In the genomic region with DNA sequence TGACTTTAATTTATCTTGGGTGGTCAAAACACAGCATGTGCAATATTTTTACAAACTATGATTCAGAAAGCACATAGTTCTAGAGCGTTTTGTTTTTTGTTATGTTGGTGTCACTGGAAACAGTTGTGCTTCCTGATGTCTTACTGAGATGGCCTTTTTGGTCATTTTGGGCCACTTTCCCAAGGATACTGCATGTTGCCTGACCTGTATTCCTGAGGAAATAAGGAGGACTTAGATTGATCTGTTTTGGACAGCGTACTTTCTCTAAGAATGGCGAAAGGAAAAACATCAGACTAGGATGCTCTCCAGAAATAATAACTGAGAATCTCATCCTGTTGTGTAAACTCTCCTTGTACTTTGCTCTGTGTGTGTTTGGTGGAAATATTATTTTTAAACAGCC, we compare ENCODE assay signal across 20 cellular contexts.
DNase-seq lines count a peak whose midpoint lies in the region; ATAC-seq, FAIRE-seq and TF ChIP-seq lines count a peak whose summit lies in the region.
"Had no signal": no experiment of that assay in that cellular context is flagged by ENCODE, and none has a peak within 500 bp of the region (broad histone marks: within the 10 kb centered on the region; RNA-seq: fewer than 3 reads in every experiment).

No MANE protein-coding gene starts in this region.

- no peak overlapping the region for H3K4me3 Mint-ChIP-seq in neural progenitor cell
- no peak overlapping the region for H3K4me3 Mint-ChIP-seq in stimulated activated naive B cell treated with anti-CD40 and anti-IgM and Interleukin-4, amounts not matched to agents 10 μg/mL and 1 μg/mL and 100 μg/mL, for 72 hours
- H3K4me3 Mint-ChIP-seq: CD4-positive, CD25-positive, alpha-beta regulatory T cell; naive thymus-derived CD8-positive, alpha-beta T cell; stimulated activated naive CD8-positive, alpha-beta T cell treated with anti-CD3 and anti-CD28 coated beads, Interleukin-15, Interleukin-2, amounts not matched to agents 100 ng/mL and 50 ng/mL, for 24 hours had no signal

- H3K36me3 ChIP-seq in endothelial cell of umbilical vein (ENCODE audit: control insufficient read depth in 2 of 2, extremely low read depth in 1 of 2, insufficient read depth in 2 of 2, low read length in 2 of 2) (no peaks in the 10 kb centered on the region), neural progenitor cell (no peaks in the 10 kb centered on the region)
- H3K36me3 ChIP-seq: upper lobe of left lung had no signal

- intact Hi-C loops in endothelial cell of umbilical vein (cut with micrococcal nuclease): no loop called here

- H3K9me3 ChIP-seq in endothelial cell of umbilical vein (replicated peaks; ENCODE audit: control insufficient read depth, insufficient read depth, low read length) (no peaks in the 10 kb centered on the region), neural progenitor cell (ENCODE audit: low read depth) (no peaks in the 10 kb centered on the region)
- H3K9me3 ChIP-seq: upper lobe of left lung had no signal

- peak; percentile 24 for TF ChIP-seq POLR2A in endothelial cell of umbilical vein (IDR thresholded peaks at IDR 0.05; ENCODE audit: low read depth, low read length)

- H3K9me3 Mint-ChIP-seq in neural progenitor cell: no peaks in the 10 kb centered on the region
- no peaks in the 10 kb centered on the region for H3K9me3 Mint-ChIP-seq in stimulated activated naive B cell treated with anti-CD40 and anti-IgM and Interleukin-4, amounts not matched to agents 10 μg/mL and 1 μg/mL and 100 μg/mL, for 72 hours
- H3K9me3 Mint-ChIP-seq: naive thymus-derived CD8-positive, alpha-beta T cell; stimulated activated naive CD8-positive, alpha-beta T cell treated with anti-CD3 and anti-CD28 coated beads, Interleukin-15, Interleukin-2, amounts not matched to agents 100 ng/mL and 50 ng/mL, for 24 hours had no signal

- no peaks in the 10 kb centered on the region for H3K36me3 Mint-ChIP-seq in neural progenitor cell
- H3K36me3 Mint-ChIP-seq in stimulated activated naive B cell treated with anti-CD40 and anti-IgM and Interleukin-4, amounts not matched to agents 10 μg/mL and 1 μg/mL and 100 μg/mL, for 72 hours: no peaks in the 10 kb centered on the region
- H3K36me3 Mint-ChIP-seq: CD4-positive, CD25-positive, alpha-beta regulatory T cell; naive thymus-derived CD8-positive, alpha-beta T cell had no signal

- POLR2A ChIA-PET in endothelial cell of umbilical vein (lab: Charles Lee): no interaction called here

- H2AFZ ChIP-seq in endothelial cell of umbilical vein (ENCODE audit: low read depth, low read length) (peak overlapping the region; percentile 35), neural progenitor cell (replicated peaks) (no peak overlapping the region)

- DNase-seq in endothelial cell of umbilical vein (ENCODE audit: low read depth, low spot score) (peak; percentile 96), neural progenitor cell (ENCODE audit: low spot score) (no peak), globus pallidus (ENCODE audit: low spot score) (no peak), HuH-7 (ENCODE audit: low spot score) (no peak)
- no peak for DNase-seq in stimulated activated CD4-positive, alpha-beta T cell treated with anti-CD3 and anti-CD28 coated beads, Interleukin-12 subunit alpha, Interleukin-12 subunit beta, amount 100 ng/mL, for 4 hours
- DNase-seq in stimulated activated naive B cell treated with anti-CD40 and anti-IgM and Interleukin-4, amounts not matched to agents 10 μg/mL and 1 μg/mL and 100 μg/mL, for 72 hours: no peak
- DNase-seq: activated CD4-positive, alpha-beta T cell treated with anti-CD3 and anti-CD28 coated beads for 48 hours; activated CD8-positive, alpha-beta memory T cell treated with anti-CD3 and anti-CD28 coated beads, Interleukin-2, amount 50 U/mL, for 4 hours; activated gamma-delta T cell; CD4-positive, CD25-positive, alpha-beta regulatory T cell; cortex of kidney; naive thymus-derived CD8-positive, alpha-beta T cell; NCI-H1930; NCI-H446 treated with DMSO at 0.1 percent for 48 hours; SW 1271; upper lobe of left lung had no signal

- H3K4me1 Mint-ChIP-seq in neural progenitor cell: peaks cover 43% of the 10 kb centered on the region
- no peaks in the 10 kb centered on the region for H3K4me1 Mint-ChIP-seq in stimulated activated naive B cell treated with anti-CD40 and anti-IgM and Interleukin-4, amounts not matched to agents 10 μg/mL and 1 μg/mL and 100 μg/mL, for 72 hours
- H3K4me1 Mint-ChIP-seq: CD4-positive, CD25-positive, alpha-beta regulatory T cell had no signal

- H3K27me3 Mint-ChIP-seq in neural progenitor cell (ENCODE audit: insufficient read depth, low read depth): peaks cover 3% of the 10 kb centered on the region
- peaks cover 0 to 5% of the 10 kb centered on the region in 2 donors for H3K27me3 Mint-ChIP-seq in stimulated activated naive B cell treated with anti-CD40 and anti-IgM and Interleukin-4, amounts not matched to agents 10 μg/mL and 1 μg/mL and 100 μg/mL, for 72 hours
- H3K27me3 Mint-ChIP-seq: CD4-positive, CD25-positive, alpha-beta regulatory T cell; stimulated activated naive CD8-positive, alpha-beta T cell treated with anti-CD3 and anti-CD28 coated beads, Interleukin-15, Interleukin-2, amounts not matched to agents 100 ng/mL and 50 ng/mL, for 24 hours had no signal

- H3K4me2 ChIP-seq in endothelial cell of umbilical vein (ENCODE audit: insufficient read depth, low read length): peak overlapping the region; percentile 45
- H3K4me2 ChIP-seq in neural progenitor cell: no peak overlapping the region

- H3K9me1 ChIP-seq in endothelial cell of umbilical vein (replicated peaks; ENCODE audit: control insufficient read depth, extremely low read depth, insufficient read depth, low read length): no peaks in the 10 kb centered on the region

- no peak overlapping the region for H3K9ac ChIP-seq in endothelial cell of umbilical vein (replicated peaks; ENCODE audit: extremely low read depth, insufficient read depth, low read length)
- no peak overlapping the region for H3K9ac ChIP-seq in neural progenitor cell

- no peak for ATAC-seq in stimulated activated naive B cell treated with anti-CD40 and anti-IgM and Interleukin-4, amounts not matched to agents 10 μg/mL and 1 μg/mL and 100 μg/mL, for 72 hours (replicated peaks)
- ATAC-seq: naive thymus-derived CD8-positive, alpha-beta T cell had no signal

- no peaks in the 10 kb centered on the region for H3F3A ChIP-seq in neural progenitor cell (ENCODE audit: low read depth)

- CTCF ChIA-PET in endothelial cell of umbilical vein (lab: Charles Lee): interaction anchor here (0.6 to 1.6 kb wide), 2 partner anchors 99 to 149 kb away, joined by 3 to 6 read pairs; no protein-coding TSS in a partner anchor

- H3K4me3 ChIP-seq in endothelial cell of umbilical vein (replicated peaks in 1 of 3; ENCODE audit: insufficient read depth in 1 of 3, low read depth in 1 of 3, low read length in 3 of 3): no peak overlapping the region
- H3K4me3 ChIP-seq in neural progenitor cell: no peak overlapping the region
- H3K4me3 ChIP-seq: upper lobe of left lung had no signal

- H3K79me2 ChIP-seq in endothelial cell of umbilical vein (ENCODE audit: control insufficient read depth, insufficient read depth, low read length) (no peaks in the 10 kb centered on the region), neural progenitor cell (ENCODE audit: low read depth) (no peaks in the 10 kb centered on the region)

- TF ChIP-seq CTCF in C4-2B (conservative IDR thresholded peaks at IDR 0.05): no peak
- no peak for TF ChIP-seq CTCF in VCaP (conservative IDR thresholded peaks at IDR 0.05)
- TF ChIP-seq CTCF in endothelial cell of umbilical vein (IDR thresholded peaks at IDR 0.05; ENCODE audit: extremely low read depth in 1 of 2, insufficient read depth in 1 of 2, low read depth in 1 of 2, low read length in 2 of 2): no peak
- no peak for TF ChIP-seq CTCF in neural progenitor cell (IDR thresholded peaks at IDR 0.05)

- BruUV-seq in endothelial cell of umbilical vein (replicated peaks; lab: Mats Ljungman, UMichigan): no TSS peak

- H4K20me1 ChIP-seq in endothelial cell of umbilical vein (replicated peaks; ENCODE audit: control insufficient read depth, extremely low read depth, insufficient read depth, low read length) (no peaks in the 10 kb centered on the region), neural progenitor cell (ENCODE audit: low read depth) (no peaks in the 10 kb centered on the region)

- dilution Hi-C loops in endothelial cell of umbilical vein (cut with MboI; ENCODE audit: extremely low pct_ligation_motif_present, low sequenced_read_pairs): no loop called here

- H3K27me3 ChIP-seq in endothelial cell of umbilical vein (ENCODE audit: control insufficient read depth in 2 of 2, insufficient read depth in 2 of 2, low read length in 2 of 2): no peaks in the 10 kb centered on the region
- no peaks in the 10 kb centered on the region for H3K27me3 ChIP-seq in neural progenitor cell
- H3K27me3 ChIP-seq: upper lobe of left lung had no signal

- peaks cover 25% of the 10 kb centered on the region for H3K4me1 ChIP-seq in endothelial cell of umbilical vein (ENCODE audit: control insufficient read depth, extremely low read depth, insufficient read depth, low read length)
- H3K4me1 ChIP-seq in neural progenitor cell: peaks cover 6% of the 10 kb centered on the region

- peak overlapping the region; percentile 58; the same call in 1 of the 2 replicates for H3K27ac ChIP-seq in C4-2B
- H3K27ac ChIP-seq in VCaP: peak overlapping the region; percentile 90
- peak overlapping the region; percentile 35 for H3K27ac ChIP-seq in endothelial cell of umbilical vein (ENCODE audit: insufficient read depth, low read depth, low read length)
- H3K27ac ChIP-seq in neural progenitor cell: no peak overlapping the region
- H3K27ac ChIP-seq: upper lobe of left lung had no signal

- peak; percentile 71 for FAIRE-seq in endothelial cell of umbilical vein (lab: Jason Lieb, UNC)
- FAIRE-seq: TTC549 had no signal

- H3K27ac Mint-ChIP-seq in neural progenitor cell: peak overlapping the region; percentile 79
- no peak overlapping the region for H3K27ac Mint-ChIP-seq in stimulated activated naive B cell treated with anti-CD40 and anti-IgM and Interleukin-4, amounts not matched to agents 10 μg/mL and 1 μg/mL and 100 μg/mL, for 72 hours
- H3K27ac Mint-ChIP-seq: CD4-positive, CD25-positive, alpha-beta regulatory T cell; naive thymus-derived CD8-positive, alpha-beta T cell; stimulated activated naive CD8-positive, alpha-beta T cell treated with anti-CD3 and anti-CD28 coated beads, Interleukin-15, Interleukin-2, amounts not matched to agents 100 ng/mL and 50 ng/mL, for 24 hours had no signal

TF ChIP-seq in endothelial cell of umbilical vein, 7 proteins besides CTCF, POLR2A, EP300 and RAD21:
- no peak for TF ChIP-seq EZH2 (IDR thresholded peaks at IDR 0.05; ENCODE audit: borderline replicate concordance, low read depth, low read length, severe bottlenecking)
- peak; percentile 23 for TF ChIP-seq JUN (IDR thresholded peaks at IDR 0.05; ENCODE audit: borderline replicate concordance, insufficient read depth, insufficient read length, low read depth)
- TF ChIP-seq POLR2AphosphoS5 (IDR thresholded peaks at IDR 0.05; ENCODE audit: insufficient read depth, low read depth, low read length): no peak
